In the genomic region with DNA sequence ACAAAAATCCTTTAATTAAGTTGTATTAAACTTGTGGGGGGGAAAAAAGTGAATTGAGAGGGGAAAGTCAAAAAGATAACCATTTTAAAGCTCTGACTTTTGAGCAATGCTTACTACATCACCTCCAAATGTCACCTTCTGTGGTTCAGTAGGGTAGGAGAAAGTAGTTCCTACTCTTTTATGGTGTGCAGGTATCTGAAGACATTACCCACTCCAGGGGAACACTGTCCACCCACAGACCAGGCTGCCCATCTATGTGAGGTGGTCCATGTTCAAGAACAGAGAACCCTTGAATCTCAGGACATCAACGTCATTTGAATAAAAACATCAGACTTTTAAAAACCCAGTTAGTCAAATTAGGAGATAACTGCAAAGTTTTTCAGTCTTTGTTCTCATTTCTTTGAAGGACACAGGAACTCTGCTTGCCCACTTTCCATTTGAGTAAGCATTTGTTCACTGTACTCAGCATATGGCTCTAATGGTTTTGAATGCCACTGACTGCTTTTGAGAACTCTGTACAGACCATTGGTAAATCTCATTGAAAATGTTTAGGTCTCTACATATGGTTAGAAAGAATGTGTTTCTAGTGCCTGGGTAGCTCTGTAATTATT, we compare ENCODE assay signal across 1 cellular context.
TF ChIP-seq lines count a peak whose summit lies in the region.

No MANE protein-coding gene starts in this region.

TF ChIP-seq in GM23338, 12 proteins besides CTCF, POLR2A, EP300 and RAD21 (continued from another document):
- TF ChIP-seq, protein P1, sequence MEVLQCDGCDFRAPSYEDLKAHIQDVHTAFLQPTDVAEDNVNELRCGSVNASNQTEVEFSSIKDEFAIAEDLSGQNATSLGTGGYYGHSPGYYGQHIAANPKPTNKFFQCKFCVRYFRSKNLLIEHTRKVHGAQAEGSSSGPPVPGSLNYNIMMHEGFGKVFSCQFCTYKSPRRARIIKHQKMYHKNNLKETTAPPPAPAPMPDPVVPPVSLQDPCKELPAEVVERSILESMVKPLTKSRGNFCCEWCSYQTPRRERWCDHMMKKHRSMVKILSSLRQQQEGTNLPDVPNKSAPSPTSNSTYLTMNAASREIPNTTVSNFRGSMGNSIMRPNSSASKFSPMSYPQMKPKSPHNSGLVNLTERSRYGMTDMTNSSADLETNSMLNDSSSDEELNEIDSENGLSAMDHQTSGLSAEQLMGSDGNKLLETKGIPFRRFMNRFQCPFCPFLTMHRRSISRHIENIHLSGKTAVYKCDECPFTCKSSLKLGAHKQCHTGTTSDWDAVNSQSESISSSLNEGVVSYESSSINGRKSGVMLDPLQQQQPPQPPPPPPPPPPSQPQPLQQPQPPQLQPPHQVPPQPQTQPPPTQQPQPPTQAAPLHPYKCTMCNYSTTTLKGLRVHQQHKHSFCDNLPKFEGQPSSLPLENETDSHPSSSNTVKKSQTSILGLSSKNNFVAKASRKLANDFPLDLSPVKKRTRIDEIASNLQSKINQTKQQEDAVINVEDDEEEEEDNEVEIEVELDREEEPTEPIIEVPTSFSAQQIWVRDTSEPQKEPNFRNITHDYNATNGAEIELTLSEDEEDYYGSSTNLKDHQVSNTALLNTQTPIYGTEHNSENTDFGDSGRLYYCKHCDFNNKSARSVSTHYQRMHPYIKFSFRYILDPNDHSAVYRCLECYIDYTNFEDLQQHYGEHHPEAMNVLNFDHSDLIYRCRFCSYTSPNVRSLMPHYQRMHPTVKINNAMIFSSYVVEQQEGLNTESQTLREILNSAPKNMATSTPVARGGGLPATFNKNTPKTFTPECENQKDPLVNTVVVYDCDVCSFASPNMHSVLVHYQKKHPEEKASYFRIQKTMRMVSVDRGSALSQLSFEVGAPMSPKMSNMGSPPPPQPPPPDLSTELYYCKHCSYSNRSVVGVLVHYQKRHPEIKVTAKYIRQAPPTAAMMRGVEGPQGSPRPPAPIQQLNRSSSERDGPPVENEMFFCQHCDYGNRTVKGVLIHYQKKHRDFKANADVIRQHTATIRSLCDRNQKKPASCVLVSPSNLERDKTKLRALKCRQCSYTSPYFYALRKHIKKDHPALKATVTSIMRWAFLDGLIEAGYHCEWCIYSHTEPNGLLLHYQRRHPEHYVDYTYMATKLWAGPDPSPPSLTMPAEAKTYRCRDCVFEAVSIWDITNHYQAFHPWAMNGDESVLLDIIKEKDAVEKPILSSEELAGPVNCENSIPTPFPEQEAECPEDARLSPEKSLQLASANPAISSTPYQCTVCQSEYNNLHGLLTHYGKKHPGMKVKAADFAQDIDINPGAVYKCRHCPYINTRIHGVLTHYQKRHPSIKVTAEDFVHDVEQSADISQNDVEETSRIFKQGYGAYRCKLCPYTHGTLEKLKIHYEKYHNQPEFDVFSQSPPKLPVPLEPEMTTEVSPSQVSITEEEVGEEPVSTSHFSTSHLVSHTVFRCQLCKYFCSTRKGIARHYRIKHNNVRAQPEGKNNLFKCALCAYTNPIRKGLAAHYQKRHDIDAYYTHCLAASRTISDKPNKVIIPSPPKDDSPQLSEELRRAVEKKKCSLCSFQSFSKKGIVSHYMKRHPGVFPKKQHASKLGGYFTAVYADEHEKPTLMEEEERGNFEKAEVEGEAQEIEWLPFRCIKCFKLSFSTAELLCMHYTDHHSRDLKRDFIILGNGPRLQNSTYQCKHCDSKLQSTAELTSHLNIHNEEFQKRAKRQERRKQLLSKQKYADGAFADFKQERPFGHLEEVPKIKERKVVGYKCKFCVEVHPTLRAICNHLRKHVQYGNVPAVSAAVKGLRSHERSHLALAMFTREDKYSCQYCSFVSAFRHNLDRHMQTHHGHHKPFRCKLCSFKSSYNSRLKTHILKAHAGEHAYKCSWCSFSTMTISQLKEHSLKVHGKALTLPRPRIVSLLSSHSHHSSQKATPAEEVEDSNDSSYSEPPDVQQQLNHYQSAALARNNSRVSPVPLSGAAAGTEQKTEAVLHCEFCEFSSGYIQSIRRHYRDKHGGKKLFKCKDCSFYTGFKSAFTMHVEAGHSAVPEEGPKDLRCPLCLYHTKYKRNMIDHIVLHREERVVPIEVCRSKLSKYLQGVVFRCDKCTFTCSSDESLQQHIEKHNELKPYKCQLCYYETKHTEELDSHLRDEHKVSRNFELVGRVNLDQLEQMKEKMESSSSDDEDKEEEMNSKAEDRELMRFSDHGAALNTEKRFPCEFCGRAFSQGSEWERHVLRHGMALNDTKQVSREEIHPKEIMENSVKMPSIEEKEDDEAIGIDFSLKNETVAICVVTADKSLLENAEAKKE (CRISPR knock-in tag; IDR thresholded peaks at IDR 0.05) = no peak
- TF ChIP-seq POLR2AphosphoS5 (IDR thresholded peaks at IDR 0.05; ENCODE audit: low read depth) = no peak
